1 cellular context compared by ENCODE assay signal in genomic region chr11:134332782-134333181, GRCh38.
TF ChIP-seq lines count a peak whose summit lies in the region.

No MANE protein-coding gene starts in this region.

TF ChIP-seq in H1, 55 proteins besides CTCF, POLR2A, EP300 and RAD21:
- no peak for TF ChIP-seq TBP (IDR thresholded peaks at IDR 0.05; ENCODE audit: low read depth, low read length)
- TF ChIP-seq MAFK (IDR thresholded peaks at IDR 0.05; ENCODE audit: low read depth, low read length), result no peak
